Comparison of ENCODE assay signal across 20 cellular contexts in the genomic region with DNA sequence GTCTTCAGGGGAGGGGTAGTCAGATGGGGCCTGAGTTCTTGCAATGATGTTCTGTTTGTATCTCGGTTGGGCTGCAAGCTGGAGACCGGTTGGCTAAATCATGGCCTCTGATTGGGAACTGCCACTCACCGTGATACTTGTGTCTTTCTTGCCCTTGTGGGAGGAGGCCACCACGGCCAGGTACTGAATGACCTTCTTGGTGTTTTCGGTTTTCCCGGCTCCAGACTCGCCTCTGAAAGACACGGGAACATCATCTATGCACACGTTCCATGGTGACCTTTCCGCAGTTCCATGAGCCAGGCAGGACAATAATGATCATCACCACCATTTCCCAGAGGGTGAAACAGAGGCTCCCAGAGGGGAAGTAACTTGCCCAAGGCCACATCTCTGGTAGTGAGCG.
"Had no signal": no experiment of that assay in that cellular context is flagged by ENCODE, and none has a peak within 500 bp of the region (broad histone marks: within the 10 kb centered on the region; RNA-seq: fewer than 3 reads in every experiment).

No MANE protein-coding gene starts in this region.

- H3K4me2 ChIP-seq: smooth muscle cell had no signal

- H3K4me3 Mint-ChIP-seq: endodermal cell; naive thymus-derived CD4-positive, alpha-beta T cell; nephron progenitor cell had no signal

- DNase-seq: colonic mucosa; effector CD4-positive, alpha-beta T cell; endodermal cell; erythroblast; foreskin melanocyte; heart left ventricle; hippocampal formation; left colon; left ventricle myocardium superior; mesenchymal stem cell; midbrain; naive thymus-derived CD4-positive, alpha-beta T cell; nephron progenitor cell; right cardiac atrium; stimulated activated CD4-positive, alpha-beta T cell treated with anti-CD3 and anti-CD28 coated beads, Interleukin-2, amount 100 ng/mL, for 48 hours; stimulated activated naive CD4-positive, alpha-beta T cell treated with Interleukin-2 at 50 U/mL for 16 hours; trophoblast cell had no signal

- H3K27me3 ChIP-seq: colonic mucosa, heart left ventricle, neutrophil had no signal

- H3K4me1 ChIP-seq: colonic mucosa had no signal

- H3K9me3 Mint-ChIP-seq: endodermal cell; naive thymus-derived CD4-positive, alpha-beta T cell; nephron progenitor cell had no signal

- H3K27ac Mint-ChIP-seq: endodermal cell; naive thymus-derived CD4-positive, alpha-beta T cell had no signal

- H3K36me3 ChIP-seq: colonic mucosa, heart left ventricle, neutrophil had no signal

- H3K4me1 Mint-ChIP-seq: naive thymus-derived CD4-positive, alpha-beta T cell; nephron progenitor cell had no signal

- ATAC-seq: heart left ventricle; left colon; left ventricle myocardium superior; naive thymus-derived CD4-positive, alpha-beta T cell; right cardiac atrium had no signal

- H3K27ac ChIP-seq: colonic mucosa, neutrophil had no signal

- H3K9me3 ChIP-seq: colonic mucosa, heart left ventricle, neutrophil had no signal

- H3K4me3 ChIP-seq: colonic mucosa, heart left ventricle, lung, smooth muscle cell had no signal

- H3K36me3 Mint-ChIP-seq: naive thymus-derived CD4-positive, alpha-beta T cell had no signal

- H3K27me3 Mint-ChIP-seq: naive thymus-derived CD4-positive, alpha-beta T cell had no signal
